Comparison of ENCODE assay signal across 1 cellular context in genomic region chr6:125123468-125124249, GRCh38.
TF ChIP-seq lines count a peak whose summit lies in the region.

No MANE protein-coding gene starts in this region.

TF ChIP-seq in GM23338, 12 proteins besides CTCF, POLR2A, EP300 and RAD21 (continued from another document):
- no peak for TF ChIP-seq ZNF462 (CRISPR knock-in tag; IDR thresholded peaks at IDR 0.05)
